8 cellular contexts compared by ENCODE assay signal in the genomic region with DNA sequence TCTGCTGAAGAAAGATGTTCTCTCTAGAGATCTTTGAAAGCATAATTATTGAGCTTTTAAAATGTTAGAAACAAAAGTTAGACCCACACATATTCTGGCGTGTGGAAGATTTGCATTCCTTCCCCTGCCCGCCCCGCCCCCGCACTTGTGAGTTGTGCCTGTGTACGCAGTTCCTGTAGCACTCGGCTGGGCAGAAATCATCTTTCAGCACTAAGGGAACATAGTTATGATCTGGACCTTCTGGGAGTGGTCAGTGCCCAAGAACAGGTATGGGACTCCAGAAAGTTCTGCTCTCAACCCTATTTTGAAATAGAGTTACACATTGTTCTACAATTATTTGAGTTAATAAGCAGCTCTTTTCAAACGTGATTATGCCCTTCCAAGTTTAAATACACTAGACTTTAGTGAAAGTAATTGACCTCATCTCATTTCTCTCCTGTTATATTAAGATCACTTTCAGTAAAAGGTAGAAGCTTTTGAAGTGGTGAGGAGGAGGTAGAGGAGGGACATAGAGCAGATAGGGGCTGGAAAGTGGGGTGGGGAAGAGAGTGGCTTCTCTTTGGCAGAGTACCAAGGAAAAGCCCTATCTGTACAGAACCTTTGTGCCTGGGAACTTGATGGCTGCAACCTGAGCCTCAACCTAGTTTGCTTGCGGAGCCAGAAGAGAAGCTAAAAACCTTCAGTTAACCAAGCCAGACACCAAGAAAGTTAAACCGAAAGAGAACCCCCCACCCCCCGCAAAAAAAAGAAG. TPM values are rescaled to one million over a fixed set of nuclear protein-coding genes. Genes with fewer than 3 reads are reported as not detected.
DNase-seq lines count a peak whose midpoint lies in the region; ATAC-seq, FAIRE-seq and TF ChIP-seq lines count a peak whose summit lies in the region.

No MANE protein-coding gene starts in this region.

- WGBS in lower leg skin, 2 donors = 48 to 61% methylated on average over 10 of the region's 10 CpGs

- TF ChIP-seq POLR2A in GM12891 (IDR thresholded peaks at IDR 0.05; ENCODE audit: low read depth, low read length) (no peak), lower leg skin (IDR thresholded peaks at IDR 0.05) (no peak)

- H3K4me1 ChIP-seq in stomach smooth muscle (ENCODE audit: control insufficient read depth, insufficient read depth, low read length) = peaks cover 22% of the 10 kb centered on the region

- H3K4me3 Mint-ChIP-seq in activated T-helper 17 cell treated with anti-CD3 and anti-CD28 coated beads, Interleukin-2, amount 50 U/mL, for 72 hours = peak overlapping the region; percentile 66
- no peak overlapping the region for H3K4me3 Mint-ChIP-seq in activated T-helper 1 cell treated with anti-CD3 and anti-CD28 coated beads, Interleukin-12 subunit alpha, Interleukin-12 subunit beta, Interleukin-2, Interleukin-4 antibody, amounts not matched to agents 30 ng/mL and 10 ng/mL and 1 ng/mL, durations not matched to agents 14 hours and 24 hours and 36 hours
- H3K4me3 Mint-ChIP-seq in activated T-helper 2 cell treated with anti-CD3 and anti-CD28 coated beads, Interferon-gamma antibody, Interleukin-2, Interleukin-4, amounts not matched to agents 10 μg/mL and 5 μg/mL and 100 μg/mL, durations not matched to agents 14 hours and 24 hours and 36 hours (ENCODE audit: low read depth) = no peak overlapping the region

- no peaks in the 10 kb centered on the region for H3K36me3 ChIP-seq in stomach smooth muscle (ENCODE audit: control insufficient read depth in 2 of 2, insufficient read depth in 2 of 2, low read length in 2 of 2)

- TF ChIP-seq CTCF in lower leg skin (IDR thresholded peaks at IDR 0.05) = no peak

- H3K9me3 Mint-ChIP-seq in activated T-helper 17 cell treated with anti-CD3 and anti-CD28 coated beads, Interleukin-2, amount 50 U/mL, for 72 hours = no peaks in the 10 kb centered on the region
- H3K9me3 Mint-ChIP-seq in activated T-helper 1 cell treated with anti-CD3 and anti-CD28 coated beads, Interleukin-12 subunit alpha, Interleukin-12 subunit beta, Interleukin-2, Interleukin-4 antibody, amounts not matched to agents 30 ng/mL and 10 ng/mL and 1 ng/mL, durations not matched to agents 14 hours and 24 hours and 36 hours = no peaks in the 10 kb centered on the region
- H3K9me3 Mint-ChIP-seq in activated T-helper 2 cell treated with anti-CD3 and anti-CD28 coated beads, Interferon-gamma antibody, Interleukin-2, Interleukin-4, amounts not matched to agents 10 μg/mL and 5 μg/mL and 100 μg/mL, durations not matched to agents 14 hours and 24 hours and 36 hours = no peaks in the 10 kb centered on the region

- no peak overlapping the region for H3K27ac Mint-ChIP-seq in activated T-helper 17 cell treated with anti-CD3 and anti-CD28 coated beads, Interleukin-2, amount 50 U/mL, for 72 hours
- no peak overlapping the region for H3K27ac Mint-ChIP-seq in activated T-helper 1 cell treated with anti-CD3 and anti-CD28 coated beads, Interleukin-12 subunit alpha, Interleukin-12 subunit beta, Interleukin-2, Interleukin-4 antibody, amounts not matched to agents 30 ng/mL and 10 ng/mL and 1 ng/mL, durations not matched to agents 14 hours and 24 hours and 36 hours
- H3K27ac Mint-ChIP-seq in activated T-helper 2 cell treated with anti-CD3 and anti-CD28 coated beads, Interferon-gamma antibody, Interleukin-2, Interleukin-4, amounts not matched to agents 10 μg/mL and 5 μg/mL and 100 μg/mL, durations not matched to agents 14 hours and 24 hours and 36 hours = no peak overlapping the region

- no peaks in the 10 kb centered on the region for H3K27me3 Mint-ChIP-seq in activated T-helper 17 cell treated with anti-CD3 and anti-CD28 coated beads, Interleukin-2, amount 50 U/mL, for 72 hours
- no peaks in the 10 kb centered on the region for H3K27me3 Mint-ChIP-seq in activated T-helper 1 cell treated with anti-CD3 and anti-CD28 coated beads, Interleukin-12 subunit alpha, Interleukin-12 subunit beta, Interleukin-2, Interleukin-4 antibody, amounts not matched to agents 30 ng/mL and 10 ng/mL and 1 ng/mL, durations not matched to agents 14 hours and 24 hours and 36 hours (ENCODE audit: insufficient read depth)
- H3K27me3 Mint-ChIP-seq in activated T-helper 2 cell treated with anti-CD3 and anti-CD28 coated beads, Interferon-gamma antibody, Interleukin-2, Interleukin-4, amounts not matched to agents 10 μg/mL and 5 μg/mL and 100 μg/mL, durations not matched to agents 14 hours and 24 hours and 36 hours (ENCODE audit: low read depth) = peaks cover 6% of the 10 kb centered on the region

- no peaks in the 10 kb centered on the region for H3K36me3 Mint-ChIP-seq in activated T-helper 17 cell treated with anti-CD3 and anti-CD28 coated beads, Interleukin-2, amount 50 U/mL, for 72 hours (ENCODE audit: low read depth)
- H3K36me3 Mint-ChIP-seq in activated T-helper 1 cell treated with anti-CD3 and anti-CD28 coated beads, Interleukin-12 subunit alpha, Interleukin-12 subunit beta, Interleukin-2, Interleukin-4 antibody, amounts not matched to agents 30 ng/mL and 10 ng/mL and 1 ng/mL, durations not matched to agents 14 hours and 24 hours and 36 hours (ENCODE audit: low read depth) = peaks cover 9% of the 10 kb centered on the region
- H3K36me3 Mint-ChIP-seq in activated T-helper 2 cell treated with anti-CD3 and anti-CD28 coated beads, Interferon-gamma antibody, Interleukin-2, Interleukin-4, amounts not matched to agents 10 μg/mL and 5 μg/mL and 100 μg/mL, durations not matched to agents 14 hours and 24 hours and 36 hours (ENCODE audit: low read depth) = peaks cover 3% of the 10 kb centered on the region

- H3K27me3 ChIP-seq in stomach smooth muscle (ENCODE audit: control insufficient read depth in 1 of 2, insufficient read depth in 2 of 2, low read length in 2 of 2) = no peaks in the 10 kb centered on the region

- no peak overlapping the region for H3K4me3 ChIP-seq in lower leg skin (ENCODE audit: low read depth, poor library complexity, severe bottlenecking)
- peak overlapping the region in 1 of 2 donors; percentile 37 for H3K4me3 ChIP-seq in stomach smooth muscle (ENCODE audit: low read length in 2 of 2)

- FAIRE-seq in GM12891 (lab: Jason Lieb, UNC) = peak; percentile 5

- intact Hi-C loops in lower leg skin (cut with DNase I; ENCODE audit: low total_unique reads) = no loop called here
- intact Hi-C loops in activated T-helper 1 cell treated with anti-CD3 and anti-CD28 coated beads, Interleukin-12 subunit alpha, Interleukin-12 subunit beta, Interleukin-2, Interleukin-4 antibody, amounts not matched to agents 30 ng/mL and 10 ng/mL and 1 ng/mL, durations not matched to agents 14 hours and 24 hours and 36 hours (cut with micrococcal nuclease) = no loop called here
- intact Hi-C loops in activated T-helper 2 cell treated with anti-CD3 and anti-CD28 coated beads, Interferon-gamma antibody, Interleukin-2, Interleukin-4, amounts not matched to agents 10 μg/mL and 5 μg/mL and 100 μg/mL, durations not matched to agents 14 hours and 24 hours and 36 hours (cut with micrococcal nuclease) = no loop called here

- ATAC-seq in HG02870 (IDR thresholded peaks at IDR 0.05; ENCODE audit: unreplicated experiment) = peak; percentile 53
- ATAC-seq in activated T-helper 17 cell treated with anti-CD3 and anti-CD28 coated beads, Interleukin-2, amount 50 U/mL, for 72 hours (replicated peaks) = peak; percentile 58

- peaks cover 18% of the 10 kb centered on the region for H3K4me1 Mint-ChIP-seq in activated T-helper 17 cell treated with anti-CD3 and anti-CD28 coated beads, Interleukin-2, amount 50 U/mL, for 72 hours
- H3K4me1 Mint-ChIP-seq in activated T-helper 1 cell treated with anti-CD3 and anti-CD28 coated beads, Interleukin-12 subunit alpha, Interleukin-12 subunit beta, Interleukin-2, Interleukin-4 antibody, amounts not matched to agents 30 ng/mL and 10 ng/mL and 1 ng/mL, durations not matched to agents 14 hours and 24 hours and 36 hours (ENCODE audit: low read depth) = peaks cover 28% of the 10 kb centered on the region
- H3K4me1 Mint-ChIP-seq in activated T-helper 2 cell treated with anti-CD3 and anti-CD28 coated beads, Interferon-gamma antibody, Interleukin-2, Interleukin-4, amounts not matched to agents 10 μg/mL and 5 μg/mL and 100 μg/mL, durations not matched to agents 14 hours and 24 hours and 36 hours (ENCODE audit: low read depth) = peaks cover 30% of the 10 kb centered on the region

- H3K9me3 ChIP-seq in stomach smooth muscle (ENCODE audit: control insufficient read depth in 2 of 2, low read length in 2 of 2) = no peaks in the 10 kb centered on the region

- peak overlapping the region in 1 of 2 donors; percentile 65 for H3K9ac ChIP-seq in stomach smooth muscle (ENCODE audit: low read length in 2 of 2)

- DNase-seq in GM12891 (ENCODE audit: insufficient read length, low spot score) = peak; percentile 29
- DNase-seq in lower leg skin (ENCODE audit: low spot score in 2 of 2) = peak; percentile 49 to 83
- no peak for DNase-seq in SIG-M5 (lab: John Stamatoyannopoulos, UW)
- DNase-seq in activated T-helper 1 cell treated with anti-CD3 and anti-CD28 coated beads, Interleukin-12 subunit alpha, Interleukin-12 subunit beta, Interleukin-2, Interleukin-4 antibody, amounts not matched to agents 30 ng/mL and 10 ng/mL and 1 ng/mL, durations not matched to agents 14 hours and 24 hours and 36 hours (ENCODE audit: low spot score) = no peak
- no peak for DNase-seq in activated T-helper 2 cell treated with anti-CD3 and anti-CD28 coated beads, Interferon-gamma antibody, Interleukin-2, Interleukin-4, amounts not matched to agents 10 μg/mL and 5 μg/mL and 100 μg/mL, durations not matched to agents 14 hours and 24 hours and 36 hours (ENCODE audit: low spot score)

- peak overlapping the region; percentile 58 for H3K27ac ChIP-seq in stomach smooth muscle (ENCODE audit: low read length)

RNA-seq across cellular contexts. Expression of a gene that starts 5.7 kb away (rescaled TPM):
- polyA plus RNA-seq in GM12891 (2012; ENCODE audit: low read depth, missing spikeins) = 46.3 TPM
- total RNA-seq in activated T-helper 17 cell treated with anti-CD3 and anti-CD28 coated beads, Interleukin-2, amount 50 U/mL, for 72 hours = 10 to 100 TPM; 17.8 to 21.8 TPM
- total RNA-seq in lower leg skin = 10 to 100 TPM; 25.4 to 38.9 (median 32.1) TPM
- 48.1 and 52.9 TPM in 2 replicates for total RNA-seq in activated T-helper 1 cell treated with anti-CD3 and anti-CD28 coated beads, Interleukin-12 subunit alpha, Interleukin-12 subunit beta, Interleukin-2, Interleukin-4 antibody, amounts not matched to agents 30 ng/mL and 10 ng/mL and 1 ng/mL, durations not matched to agents 14 hours and 24 hours and 36 hours
- total RNA-seq in activated T-helper 2 cell treated with anti-CD3 and anti-CD28 coated beads, Interferon-gamma antibody, Interleukin-2, Interleukin-4, amounts not matched to agents 10 μg/mL and 5 μg/mL and 100 μg/mL, durations not matched to agents 14 hours and 24 hours and 36 hours = 30.9 and 32.2 TPM in 2 replicates

RNA-seq across cellular contexts. Expression of a gene that starts 34.9 kb away (rescaled TPM):
- 66.7 TPM for polyA plus RNA-seq in GM12891 (2012; ENCODE audit: low read depth, missing spikeins)
- 10 to 100 TPM; 36.1 to 46.2 TPM for total RNA-seq in activated T-helper 17 cell treated with anti-CD3 and anti-CD28 coated beads, Interleukin-2, amount 50 U/mL, for 72 hours
- 10 to 100 TPM; 25.9 to 36.0 (median 31.1) TPM for total RNA-seq in lower leg skin
- total RNA-seq in activated T-helper 1 cell treated with anti-CD3 and anti-CD28 coated beads, Interleukin-12 subunit alpha, Interleukin-12 subunit beta, Interleukin-2, Interleukin-4 antibody, amounts not matched to agents 30 ng/mL and 10 ng/mL and 1 ng/mL, durations not matched to agents 14 hours and 24 hours and 36 hours = 81.7 and 88.6 TPM in 2 replicates
- total RNA-seq in activated T-helper 2 cell treated with anti-CD3 and anti-CD28 coated beads, Interferon-gamma antibody, Interleukin-2, Interleukin-4, amounts not matched to agents 10 μg/mL and 5 μg/mL and 100 μg/mL, durations not matched to agents 14 hours and 24 hours and 36 hours = 67.1 and 69.1 TPM in 2 replicates

Comparison
In these comparisons a context has a peak if more than half of its experiments do, and no peak if none do; other contexts are left out.
1. DNase-seq: peak in GM12891 (single experiment) and lower leg skin (2 of 2); none in SIG-M5 (single experiment), activated T-helper 1 cell treated with anti-CD3 and anti-CD28 coated beads, Interleukin-12 subunit alpha, Interleukin-12 subunit beta, Interleukin-2, Interleukin-4 antibody, amounts not matched to agents 30 ng/mL and 10 ng/mL and 1 ng/mL, durations not matched to agents 14 hours and 24 hours and 36 hours (single experiment) and activated T-helper 2 cell treated with anti-CD3 and anti-CD28 coated beads, Interferon-gamma antibody, Interleukin-2, Interleukin-4, amounts not matched to agents 10 μg/mL and 5 μg/mL and 100 μg/mL, durations not matched to agents 14 hours and 24 hours and 36 hours (single experiment).